Comparison of ENCODE assay signal across 34 cellular contexts in genomic region chr6:110935171-110935570, GRCh38. TPM values are rescaled to one million over a fixed set of nuclear protein-coding genes. Genes with fewer than 3 reads are reported as not detected.
DNase-seq lines count a peak whose midpoint lies in the region; ATAC-seq, FAIRE-seq and TF ChIP-seq lines count a peak whose summit lies in the region.
"Had no signal": no experiment of that assay in that cellular context is flagged by ENCODE, and none has a peak within 500 bp of the region (broad histone marks: within the 10 kb centered on the region; RNA-seq: fewer than 3 reads in every experiment).

No MANE protein-coding gene starts in this region.

- no peak overlapping the region for H3K4me2 ChIP-seq in HepG2 (ENCODE audit: low read depth, low read length)
- no peak overlapping the region for H3K4me2 ChIP-seq in K562 (ENCODE audit: insufficient read depth, low read length)
- no peak overlapping the region for H3K4me2 ChIP-seq in osteoblast (ENCODE audit: insufficient read depth, low read length)
- no peak overlapping the region for H3K4me2 ChIP-seq in Karpas-422 (ENCODE audit: low read depth, low read length, poor library complexity, severe bottlenecking)
- H3K4me2 ChIP-seq: A549, BLaER1 had no signal

- H3K9ac ChIP-seq in HepG2 (ENCODE audit: insufficient read depth, low read depth, low read length), result no peak overlapping the region
- no peak overlapping the region for H3K9ac ChIP-seq in K562 (ENCODE audit: insufficient read depth in 1 of 2, low read depth in 2 of 2, low read length in 2 of 2)
- no peak overlapping the region for H3K9ac ChIP-seq in Karpas-422 (ENCODE audit: low read length)
- H3K9ac ChIP-seq: BLaER1; BLaER1 treated with 17β-estradiol and CSF1 and Interleukin-3, amounts not matched to agents 10 nM and 100 nM had no signal

- no peak overlapping the region for H3K4me3 Mint-ChIP-seq in CD14-positive monocyte
- H3K4me3 Mint-ChIP-seq: B cell; CD4-positive, alpha-beta memory T cell; CD4-positive, alpha-beta T cell; CD4-positive, CD25-positive, alpha-beta regulatory T cell; CD8-positive, alpha-beta memory T cell; CD8-positive, alpha-beta T cell had no signal

- TF ChIP-seq CTCF in HepG2 (CRISPR knock-in tag; IDR thresholded peaks at IDR 0.05) (no peak), right lobe of liver (IDR thresholded peaks at IDR 0.05) (no peak), CD14-positive monocyte (IDR thresholded peaks at IDR 0.05) (no peak), K562 (IDR thresholded peaks at IDR 0.05 in 2 of 3, conservative IDR thresholded peaks at IDR 0.05 in 1 of 3; ENCODE audit: insufficient read depth in 2 of 3, low read depth in 1 of 3, low read length in 3 of 3) (no peak), osteoblast (IDR thresholded peaks at IDR 0.05; ENCODE audit: extremely low read depth, low read depth, low read length) (no peak)

- CTCF ChIA-PET in HepG2 (lab: Yijun Ruan, JAX; ENCODE audit: low intra/inter-chr PET ratio, low total read pairs) (no interaction called here), K562 (lab: Yijun Ruan, JAX; ENCODE audit: low intra/inter-chr PET ratio) (no interaction called here)

- no peaks in the 10 kb centered on the region for H3K79me2 ChIP-seq in HepG2 (ENCODE audit: insufficient read depth, low read length)
- no peaks in the 10 kb centered on the region for H3K79me2 ChIP-seq in K562 (ENCODE audit: control insufficient read depth, insufficient read depth, low read length)
- no peaks in the 10 kb centered on the region for H3K79me2 ChIP-seq in osteoblast (ENCODE audit: insufficient read depth, low read length)
- H3K79me2 ChIP-seq in Karpas-422 (ENCODE audit: low read length), result no peaks in the 10 kb centered on the region

- H3K36me3 ChIP-seq in HepG2 (replicated peaks in 1 of 2; ENCODE audit: control insufficient read depth in 1 of 2, insufficient read depth in 2 of 2, low read length in 2 of 2) (no peaks in the 10 kb centered on the region), right lobe of liver (no peaks in the 10 kb centered on the region), K562 (ENCODE audit: control insufficient read depth, insufficient read depth, low read length) (no peaks in the 10 kb centered on the region), osteoblast (ENCODE audit: insufficient read depth, low read length) (no peaks in the 10 kb centered on the region), Karpas-422 (ENCODE audit: insufficient read depth, low read length) (no peaks in the 10 kb centered on the region)
- H3K36me3 ChIP-seq: BE2C; BLaER1; BLaER1 treated with 17β-estradiol and CSF1 and Interleukin-3, amounts not matched to agents 10 nM and 100 nM had no signal

- H3K36me3 Mint-ChIP-seq in CD14-positive monocyte, result no peaks in the 10 kb centered on the region
- H3K36me3 Mint-ChIP-seq: CD4-positive, alpha-beta memory T cell; CD8-positive, alpha-beta memory T cell; CD8-positive, alpha-beta T cell had no signal

- BruUV-seq in HepG2 (replicated peaks; lab: Mats Ljungman, UMichigan) (no TSS peak), K562 (replicated peaks; lab: Mats Ljungman, UMichigan) (no TSS peak)

- H3K9me2 ChIP-seq in Karpas-422 (replicated peaks; ENCODE audit: insufficient read depth, low read length), result no peaks in the 10 kb centered on the region

- H3K4me1 Mint-ChIP-seq in CD14-positive monocyte, result peaks cover 25% of the 10 kb centered on the region
- H3K4me1 Mint-ChIP-seq: CD4-positive, alpha-beta memory T cell had no signal

- H3K27ac ChIP-seq in HepG2 (ENCODE audit: extremely low read length, insufficient read depth, low read length) (no peak overlapping the region), right lobe of liver (no peak overlapping the region), K562 (ENCODE audit: extremely low read depth, low read depth, low read length) (no peak overlapping the region), osteoblast (ENCODE audit: low read depth, low read length) (no peak overlapping the region), Karpas-422 (ENCODE audit: low read length) (no peak overlapping the region)
- H3K27ac ChIP-seq: 22Rv1, A549, BLaER1, C4-2B had no signal

- H3K9me3 ChIP-seq in HepG2 (ENCODE audit: low read length) (no peaks in the 10 kb centered on the region), right lobe of liver (no peaks in the 10 kb centered on the region), K562 (replicated peaks; ENCODE audit: control insufficient read depth, insufficient read depth, low read depth, low read length) (no peaks in the 10 kb centered on the region; the same call in 1 of the 2 replicates), osteoblast (ENCODE audit: low read depth, low read length) (no peaks in the 10 kb centered on the region), Karpas-422 (ENCODE audit: low read length) (no peaks in the 10 kb centered on the region)
- H3K9me3 ChIP-seq: A549; BE2C; BLaER1; BLaER1 treated with 17β-estradiol and CSF1 and Interleukin-3, amounts not matched to agents 10 nM and 100 nM; Caco-2 had no signal

- no peaks in the 10 kb centered on the region; a peak in 1 of 5 replicates for H3K27me3 ChIP-seq in HepG2 (ENCODE audit: control insufficient read depth in 1 of 2, insufficient read depth in 2 of 2, low read length in 2 of 2)
- no peaks in the 10 kb centered on the region for H3K27me3 ChIP-seq in right lobe of liver
- no peaks in the 10 kb centered on the region for H3K27me3 ChIP-seq in K562 (ENCODE audit: control insufficient read depth in 2 of 2, insufficient read depth in 2 of 2, low read length in 2 of 2)
- H3K27me3 ChIP-seq in osteoblast (ENCODE audit: insufficient read depth, low read length), result no peaks in the 10 kb centered on the region
- no peaks in the 10 kb centered on the region for H3K27me3 ChIP-seq in Karpas-422 (ENCODE audit: low read length)
- H3K27me3 ChIP-seq: BE2C; BLaER1; BLaER1 treated with 17β-estradiol and CSF1 and Interleukin-3, amounts not matched to agents 10 nM and 100 nM had no signal

- H4K20me1 ChIP-seq in HepG2 (ENCODE audit: insufficient read depth, low read length) (no peaks in the 10 kb centered on the region), K562 (replicated peaks; ENCODE audit: control insufficient read depth, insufficient read depth, low read length) (no peaks in the 10 kb centered on the region), osteoblast (ENCODE audit: insufficient read depth, low read length) (no peaks in the 10 kb centered on the region), Karpas-422 (ENCODE audit: insufficient read depth, low read depth, low read length) (no peaks in the 10 kb centered on the region)
- H4K20me1 ChIP-seq: BLaER1; BLaER1 treated with 17β-estradiol and CSF1 and Interleukin-3, amounts not matched to agents 10 nM and 100 nM had no signal

- POLR2A ChIA-PET in HepG2 (lab: Yijun Ruan, JAX) (no interaction called here), K562 (lab: Yijun Ruan, JAX) (interaction anchor here (0.8 to 2.6 kb wide), 2 partner anchors 22 to 60 kb away, joined by 3 to 13 read pairs; partner anchors contain the start of gene AMD1)

- H3K27me3 Mint-ChIP-seq in CD14-positive monocyte (ENCODE audit: low read depth in 3 of 3), result peaks cover 0 to 3% (median 0%) of the 10 kb centered on the region in 3 donors
- H3K27me3 Mint-ChIP-seq: B cell; CD4-positive, alpha-beta memory T cell; CD4-positive, alpha-beta T cell; CD4-positive, CD25-positive, alpha-beta regulatory T cell had no signal

- no peaks in the 10 kb centered on the region for H3K9me1 ChIP-seq in K562 (ENCODE audit: control insufficient read depth, insufficient read depth, low read length)

- H2AFZ ChIP-seq in HepG2 (ENCODE audit: low read length) (no peak overlapping the region), K562 (ENCODE audit: low read depth, low read length) (no peak overlapping the region), osteoblast (ENCODE audit: low read length) (no peak overlapping the region), Karpas-422 (ENCODE audit: low read length) (no peak overlapping the region)

- H3K4me1 ChIP-seq in HepG2 (ENCODE audit: insufficient read depth, low read length), result peaks cover 13% of the 10 kb centered on the region; the same call in 1 of the 2 replicates
- no peaks in the 10 kb centered on the region for H3K4me1 ChIP-seq in right lobe of liver
- peaks cover 4 to 14% of the 10 kb centered on the region in 2 experiments; a peak in 4 of 5 replicates for H3K4me1 ChIP-seq in K562 (replicated peaks in 1 of 2; ENCODE audit: control insufficient read depth in 2 of 2, insufficient read depth in 2 of 2, low read length in 2 of 2)
- no peaks in the 10 kb centered on the region for H3K4me1 ChIP-seq in osteoblast (ENCODE audit: insufficient read depth, low read length)
- H3K4me1 ChIP-seq in Karpas-422 (ENCODE audit: low read length), result peaks cover 2% of the 10 kb centered on the region; the same call in 1 of the 2 replicates
- H3K4me1 ChIP-seq: BE2C, BLaER1 had no signal

- no peak for DNase-seq in HepG2 (ENCODE audit: low spot score)
- DNase-seq in right lobe of liver, result no peak
- no peak for DNase-seq in CD14-positive monocyte (ENCODE audit: low spot score)
- no peak for DNase-seq in K562 (ENCODE audit: extremely low read depth in 1 of 4, low spot score in 3 of 4)
- DNase-seq in osteoblast (ENCODE audit: insufficient read length, low spot score, missing footprints), result no peak
- DNase-seq in Karpas-422, result no peak
- DNase-seq: 8988T; ACHN; AML-193; BE2C; C1 segment of cervical spinal cord; Caco-2; Calu3; CD4-positive, alpha-beta memory T cell; CD4-positive, alpha-beta T cell; CD4-positive, CD25-positive, alpha-beta regulatory T cell; CD8-positive, alpha-beta memory T cell; CD8-positive, alpha-beta T cell; COR-L47; DMS 273 treated with DMSO at 0.1 percent for 48 hours; DMS153; DMS53; DMS79; DMS79 treated with DMSO at 0.1 percent for 48 hours; DND-41; EL had no signal

- FAIRE-seq in HepG2 (lab: Jason Lieb, UNC), result no peak
- no peak for FAIRE-seq in K562 (lab: Jason Lieb, UNC)
- FAIRE-seq: A204.1, A549, D721Med had no signal

- 74% methylated on average over 6 of the region's 6 CpGs for WGBS in HepG2 (ENCODE audit: low lambda C conversion rate)
- 77% methylated on average over 6 of the region's 6 CpGs for WGBS in right lobe of liver (ENCODE audit: insufficient coverage, low coverage, low lambda C conversion rate, missing lambda C conversion rate)
- WGBS in K562 (ENCODE audit: insufficient coverage, low coverage, missing lambda C conversion rate), result 63% methylated on average over 4 of the region's 6 CpGs

- TF ChIP-seq RAD21 in HepG2 (CRISPR knock-in tag; IDR thresholded peaks at IDR 0.05) (no peak), K562 (CRISPR knock-in tag; conservative IDR thresholded peaks at IDR 0.05 in 1 of 2, IDR thresholded peaks at IDR 0.05 in 1 of 2) (no peak)

- no peak overlapping the region for H3K4me3 ChIP-seq in HepG2 (replicated peaks in 1 of 3; ENCODE audit: insufficient read depth in 1 of 3, low read depth in 2 of 3, low read length in 3 of 3)
- H3K4me3 ChIP-seq in right lobe of liver, result no peak overlapping the region
- no peak overlapping the region for H3K4me3 ChIP-seq in K562
- H3K4me3 ChIP-seq in osteoblast (ENCODE audit: insufficient read depth, low read length), result no peak overlapping the region
- no peak overlapping the region for H3K4me3 ChIP-seq in Karpas-422 (ENCODE audit: low read length)
- H3K4me3 ChIP-seq: A549; BLaER1; BLaER1 treated with 17β-estradiol and CSF1 and Interleukin-3, amounts not matched to agents 10 nM and 100 nM had no signal

- ATAC-seq in HepG2 (no peak), right lobe of liver (no peak), K562 (no peak)
- ATAC-seq: A549; CD8-positive, alpha-beta T cell had no signal

- intact Hi-C loops in HepG2 (cut with micrococcal nuclease; ENCODE audit: unreplicated experiment), result no loop called here
- intact Hi-C loops in right lobe of liver (cut with DNase I), result no loop called here
- intact Hi-C loops in CD14-positive monocyte (cut with micrococcal nuclease), result no loop called here
- intact Hi-C loops in K562 (cut with micrococcal nuclease), result no loop called here

- peaks cover 0 to 2% (median 0%) of the 10 kb centered on the region in 7 donors for H3K9me3 Mint-ChIP-seq in CD14-positive monocyte
- H3K9me3 Mint-ChIP-seq: CD4-positive, alpha-beta memory T cell; CD8-positive, alpha-beta memory T cell; CD8-positive, alpha-beta T cell had no signal

- TF ChIP-seq POLR2A in HepG2 (IDR thresholded peaks at IDR 0.05; ENCODE audit: insufficient read depth in 1 of 2, low read depth in 2 of 2, low read length in 2 of 2), result no peak
- no peak for TF ChIP-seq POLR2A in right lobe of liver (IDR thresholded peaks at IDR 0.05)
- no peak for TF ChIP-seq POLR2A in K562 (conservative IDR thresholded peaks at IDR 0.05)

- H3K27ac Mint-ChIP-seq in CD14-positive monocyte, result peak overlapping the region in 5 of 7 donors; percentile 50 to 96 (median 56)
- H3K27ac Mint-ChIP-seq: B cell; CD4-positive, alpha-beta memory T cell; CD4-positive, alpha-beta T cell; CD4-positive, CD25-positive, alpha-beta regulatory T cell; CD8-positive, alpha-beta memory T cell; CD8-positive, alpha-beta T cell had no signal

- in situ Hi-C loops in HepG2 (cut with HindIII; ENCODE audit: extremely low pct_ligation_motif_present, low pct_unique_long_range_greater_than_20kb) (no loop called here), K562 (cut with MboI) (no loop called here)

- no peak for TF ChIP-seq EP300 in HepG2 (IDR thresholded peaks at IDR 0.05; ENCODE audit: low read depth in 2 of 2, low read length in 2 of 2)
- TF ChIP-seq EP300 in HepG2 (CRISPR knock-in tag; IDR thresholded peaks at IDR 0.05; ENCODE audit: borderline replicate concordance), result no peak
- no peak for TF ChIP-seq EP300 in K562 (IDR thresholded peaks at IDR 0.05; ENCODE audit: low read length)

RNA-seq across cellular contexts. Expression of gene GTF3C6, which starts 23.3 kb away (rescaled TPM):
- total RNA-seq in HepG2 (2016; rRNA removed; fragmentation: Illumina TruSeq; extraction: Trizol), result 160 and 195 TPM in 2 replicates
- total RNA-seq in HepG2 (2016; cell fraction: cytosol; rRNA removed; fragmentation: Illumina TruSeq; extraction: Trizol; ENCODE audit: low read depth), result 144 and 180 TPM in 2 replicates
- total RNA-seq in HepG2 (2016; cell fraction: insoluble cytoplasmic fraction; rRNA removed; fragmentation: Illumina TruSeq; extraction: Trizol), result 161 and 199 TPM in 2 replicates
- 230 and 276 TPM in 2 replicates for total RNA-seq in HepG2 (2016; cell fraction: membrane; rRNA removed; fragmentation: Illumina TruSeq; extraction: Trizol)
- total RNA-seq in HepG2 (2016; cell fraction: nucleus; rRNA removed; fragmentation: Illumina TruSeq; extraction: Trizol), result 55.6 and 59.8 TPM in 2 replicates
- polyA plus RNA-seq in HepG2 (2011; rRNA removed), result 19.3 and 21.6 TPM in 2 replicates
- polyA plus RNA-seq in HepG2 (2011; cell fraction: cytosol; rRNA removed), result 12.0 and 21.0 TPM in 2 replicates
- 4.4 and 8.4 TPM in 2 replicates for polyA plus RNA-seq in HepG2 (2011; cell fraction: nucleus; rRNA removed)
- 77.9 and 114 TPM in 2 replicates for polyA plus RNA-seq in HepG2 (2012)
- 218 and 250 TPM in 2 replicates for polyA plus RNA-seq in HepG2 (2016; cell fraction: cytosol; fragmentation: Illumina TruSeq; extraction: Trizol; ENCODE audit: low read depth)
- polyA plus RNA-seq in HepG2 (2016; cell fraction: insoluble cytoplasmic fraction; fragmentation: Illumina TruSeq; extraction: Trizol; ENCODE audit: low read depth), result 229 and 233 TPM in 2 replicates
- polyA plus RNA-seq in HepG2 (2016; cell fraction: membrane; fragmentation: Illumina TruSeq; extraction: Trizol; ENCODE audit: low read depth), result 267 and 309 TPM in 2 replicates
- polyA plus RNA-seq in HepG2 (2016; cell fraction: nucleus; fragmentation: Illumina TruSeq; extraction: Trizol; ENCODE audit: insufficient read depth, low read depth), result 100 and 108 TPM in 2 replicates
- polyA minus RNA-seq in HepG2 (2011; rRNA and poly(A)+ RNA removed; ENCODE audit: low replicate concordance), result 1.5 and 1.7 TPM in 2 replicates
- polyA minus RNA-seq in HepG2 (2011; cell fraction: cytosol; rRNA and poly(A)+ RNA removed), result 16.9 and 21.8 TPM in 2 replicates
- 12.1 and 14.3 TPM in 2 replicates for polyA minus RNA-seq in HepG2 (2011; cell fraction: nucleus; rRNA and poly(A)+ RNA removed)
- 10 to 100 TPM; 21.2 to 47.7 (median 30.8) TPM for total RNA-seq in right lobe of liver
- polyA plus RNA-seq in CD14-positive monocyte, result 10 to 100 TPM; 91.1 to 93.9 TPM
- 3.0 and 10.3 TPM in 2 replicates for total RNA-seq in K562 (2011; cell fraction: chromatin; rRNA removed; ENCODE audit: low replicate concordance)
- total RNA-seq in K562 (2011; cell fraction: nucleolus; rRNA removed), result 1.6 and 4.5 TPM in 2 replicates
- 5.8 and 6.9 TPM in 2 replicates for total RNA-seq in K562 (2011; cell fraction: nucleoplasm; rRNA removed)
- 85.0 and 105 TPM in 2 replicates for total RNA-seq in K562 (2014; rRNA removed)
- total RNA-seq in K562 (2014; rRNA removed; fragmentation: Illumina TruSeq; extraction: Trizol), result 121 and 143 TPM in 2 replicates
- 123 and 138 TPM in 2 replicates for total RNA-seq in K562 (2015; rRNA removed; fragmentation: Illumina TruSeq; extraction: Trizol)
- total RNA-seq in K562 (2021), result 94.0 and 96.2 TPM in 2 replicates
- polyA plus RNA-seq in K562 (2011; rRNA removed), result 22.6 and 37.6 TPM in 2 replicates
- polyA plus RNA-seq in K562 (2011; cell fraction: cytosol; rRNA removed), result 2.8 and 9.5 TPM in 2 replicates
- polyA plus RNA-seq in K562 (2011; cell fraction: nucleus; rRNA removed), result 4.3 and 5.7 TPM in 2 replicates
- 57.5 and 151 TPM in 2 replicates for polyA plus RNA-seq in K562 (2012)
- polyA plus RNA-seq in K562 (2014; fragmentation: Illumina TruSeq; extraction: Trizol), result 128 and 140 TPM in 2 replicates
- 100 to 1,000 TPM; 105 to 127 TPM for polyA plus RNA-seq in K562 (2014; fragmentation: Nextera tagmentation; extraction: Ambion mirVana)
- 86.3 and 111 TPM in 2 replicates for polyA plus RNA-seq in K562 (2014; rRNA removed)
- polyA minus RNA-seq in K562 (2011; rRNA and poly(A)+ RNA removed), result 27.7 and 28.1 TPM in 2 replicates
- 12.7 and 16.0 TPM in 2 replicates for polyA minus RNA-seq in K562 (2011; cell fraction: cytosol; rRNA and poly(A)+ RNA removed)
- 2.6 and 4.7 TPM in 2 replicates for polyA minus RNA-seq in K562 (2011; cell fraction: nucleus; rRNA and poly(A)+ RNA removed)
- 32.4 and 35.1 TPM in 2 replicates for total RNA-seq in osteoblast
- total RNA-seq in Karpas-422 (2014; rRNA removed; shearing (Covaris generic); ENCODE audit: low replicate concordance), result 30.4 and 39.7 TPM in 2 replicates

RNA-seq across cellular contexts. Expression of gene RPF2, which starts 46.7 kb away (rescaled TPM):
- total RNA-seq in HepG2 (2016; rRNA removed; fragmentation: Illumina TruSeq; extraction: Trizol) (45.6 and 70.4 TPM in 2 replicates), right lobe of liver (10 to 100 TPM; 11.2 to 30.1 (median 20.3) TPM), K562 (2014; rRNA removed) (66.4 and 79.7 TPM in 2 replicates), K562 (2014; rRNA removed; fragmentation: Illumina TruSeq; extraction: Trizol) (146 and 164 TPM in 2 replicates), K562 (2015; rRNA removed; fragmentation: Illumina TruSeq; extraction: Trizol) (115 and 129 TPM in 2 replicates), K562 (2021) (81.4 and 100 TPM in 2 replicates), osteoblast (25.7 and 26.2 TPM in 2 replicates)
- total RNA-seq in HepG2 (2016; cell fraction: cytosol; rRNA removed; fragmentation: Illumina TruSeq; extraction: Trizol; ENCODE audit: low read depth), result 7.5 and 10.3 TPM in 2 replicates
- 46.1 and 74.5 TPM in 2 replicates for total RNA-seq in HepG2 (2016; cell fraction: insoluble cytoplasmic fraction; rRNA removed; fragmentation: Illumina TruSeq; extraction: Trizol)
- 12.2 and 13.3 TPM in 2 replicates for total RNA-seq in HepG2 (2016; cell fraction: membrane; rRNA removed; fragmentation: Illumina TruSeq; extraction: Trizol)
- total RNA-seq in HepG2 (2016; cell fraction: nucleus; rRNA removed; fragmentation: Illumina TruSeq; extraction: Trizol), result 25.9 and 26.1 TPM in 2 replicates
- polyA plus RNA-seq in HepG2 (2011; rRNA removed) (18.4 and 25.1 TPM in 2 replicates), CD14-positive monocyte (10 to 100 TPM; 11.7 to 13.1 TPM), K562 (2011; rRNA removed) (60.4 and 106 TPM in 2 replicates), K562 (2014; fragmentation: Illumina TruSeq; extraction: Trizol) (115 and 153 TPM in 2 replicates), K562 (2014; fragmentation: Nextera tagmentation; extraction: Ambion mirVana) (100 to 1,000 TPM; 277 to 302 TPM), K562 (2014; rRNA removed) (93.6 and 94.0 TPM in 2 replicates)
- 9.2 and 16.9 TPM in 2 replicates for polyA plus RNA-seq in HepG2 (2011; cell fraction: cytosol; rRNA removed)
- polyA plus RNA-seq in HepG2 (2011; cell fraction: nucleus; rRNA removed), result 4.1 and 5.4 TPM in 2 replicates
- 31.2 and 39.1 TPM in 2 replicates for polyA plus RNA-seq in HepG2 (2012)
- polyA plus RNA-seq in HepG2 (2016; cell fraction: cytosol; fragmentation: Illumina TruSeq; extraction: Trizol; ENCODE audit: low read depth), result 7.0 TPM in 2 replicates
- polyA plus RNA-seq in HepG2 (2016; cell fraction: insoluble cytoplasmic fraction; fragmentation: Illumina TruSeq; extraction: Trizol; ENCODE audit: low read depth), result 82.3 and 82.7 TPM in 2 replicates
- polyA plus RNA-seq in HepG2 (2016; cell fraction: membrane; fragmentation: Illumina TruSeq; extraction: Trizol; ENCODE audit: low read depth), result 8.1 and 10.1 TPM in 2 replicates
- 33.0 and 37.1 TPM in 2 replicates for polyA plus RNA-seq in HepG2 (2016; cell fraction: nucleus; fragmentation: Illumina TruSeq; extraction: Trizol; ENCODE audit: insufficient read depth, low read depth)
- 7.1 and 8.2 TPM in 2 replicates for polyA minus RNA-seq in HepG2 (2011; rRNA and poly(A)+ RNA removed; ENCODE audit: low replicate concordance)
- 11.4 and 13.3 TPM in 2 replicates for polyA minus RNA-seq in HepG2 (2011; cell fraction: cytosol; rRNA and poly(A)+ RNA removed)
- polyA minus RNA-seq in HepG2 (2011; cell fraction: nucleus; rRNA and poly(A)+ RNA removed), result 25.5 and 25.9 TPM in 2 replicates
- 18.8 and 35.2 TPM in 2 replicates for total RNA-seq in K562 (2011; cell fraction: chromatin; rRNA removed; ENCODE audit: low replicate concordance)
- total RNA-seq in K562 (2011; cell fraction: nucleolus; rRNA removed), result 18.2 and 20.0 TPM in 2 replicates
- total RNA-seq in K562 (2011; cell fraction: nucleoplasm; rRNA removed), result 27.9 and 30.2 TPM in 2 replicates
- polyA plus RNA-seq in K562 (2011; cell fraction: cytosol; rRNA removed), result 14.8 and 31.7 TPM in 2 replicates
- 9.1 and 15.5 TPM in 2 replicates for polyA plus RNA-seq in K562 (2011; cell fraction: nucleus; rRNA removed)
- polyA plus RNA-seq in K562 (2012), result 44.4 and 75.6 TPM in 2 replicates
- polyA minus RNA-seq in K562 (2011; rRNA and poly(A)+ RNA removed), result 32.8 and 35.7 TPM in 2 replicates
- 8.9 and 20.8 TPM in 2 replicates for polyA minus RNA-seq in K562 (2011; cell fraction: cytosol; rRNA and poly(A)+ RNA removed)
- 16.6 and 38.5 TPM in 2 replicates for polyA minus RNA-seq in K562 (2011; cell fraction: nucleus; rRNA and poly(A)+ RNA removed)
- total RNA-seq in Karpas-422 (2014; rRNA removed; shearing (Covaris generic); ENCODE audit: low replicate concordance), result 26.8 and 55.5 TPM in 2 replicates

Comparison
In these comparisons a context has a peak if more than half of its experiments do, and no peak if none do; other contexts are left out.
1. Of the 241 proteins assayed by ChIP-seq in both HepG2 and K562: peak only in HepG2: none; only in K562: KDM1A; in both: none; in neither: 240.